Comparison of ENCODE assay signal across 8 cellular contexts in the genomic region with DNA sequence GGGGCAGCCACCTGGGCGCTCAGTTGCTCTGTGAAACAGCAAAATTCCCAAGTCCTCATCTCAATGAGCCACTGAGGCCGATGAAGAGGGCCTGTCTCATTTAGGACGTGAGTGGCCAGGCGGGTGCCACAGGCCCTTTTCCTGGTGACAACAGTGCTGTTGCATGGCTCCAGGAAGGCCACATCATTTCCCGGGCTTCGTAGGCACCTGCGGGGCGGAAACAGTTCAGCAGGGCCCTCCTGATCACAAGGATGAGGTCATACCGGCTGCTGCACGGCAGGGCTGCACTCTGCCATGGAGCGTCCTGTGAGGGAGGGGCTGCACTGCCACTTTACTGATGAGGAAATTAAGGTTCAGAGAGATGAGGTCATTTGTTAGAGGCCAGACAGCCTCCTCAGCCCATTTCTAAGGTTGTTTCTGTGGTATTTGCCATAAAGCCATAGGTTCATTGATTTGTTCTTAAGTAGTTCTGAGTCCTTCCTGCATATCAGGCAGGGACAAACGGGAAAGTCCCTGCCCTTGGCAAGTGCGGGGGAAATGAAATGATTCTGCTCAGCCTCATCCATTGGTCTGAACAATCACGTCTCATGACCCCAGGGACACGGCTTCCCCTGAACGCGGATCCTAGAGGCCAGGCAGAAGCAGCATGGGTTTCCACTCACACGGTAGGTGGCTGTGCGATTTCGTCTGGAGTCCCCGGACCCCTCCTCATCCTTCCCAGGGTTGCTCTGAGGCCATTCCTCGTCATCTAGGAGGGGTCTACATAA. TPM values are rescaled to one million over a fixed set of nuclear protein-coding genes. Genes with fewer than 3 reads are reported as not detected.
DNase-seq lines count a peak whose midpoint lies in the region; TF ChIP-seq lines count a peak whose summit lies in the region.
"Not testable (repeated sequence)": the region's sequence is repeated elsewhere in the genome, so short reads cannot be mapped to it uniquely, and the experiment has no call there.

No MANE protein-coding gene starts in this region.

- not testable (repeated sequence) for BruUV-seq in Calu3 (replicated peaks; lab: Mats Ljungman, UMichigan)

- peak overlapping the region; percentile 70 for H3K27ac ChIP-seq in caudate nucleus (ENCODE audit: low read depth, low read length)

- not testable (repeated sequence) for H3K27me3 Mint-ChIP-seq in Calu3 (ENCODE audit: unreplicated experiment); neural crest cell (ENCODE audit: low read depth)

- H3K36me3 ChIP-seq in H7 (replicated peaks; ENCODE audit: control insufficient read depth, insufficient read depth, low read length), result not testable (repeated sequence)

- H3K4me3 ChIP-seq in H7 (ENCODE audit: insufficient read depth, low read depth, low read length), result not testable (repeated sequence)

- not testable (repeated sequence) for H3K9me3 Mint-ChIP-seq in Calu3 (ENCODE audit: low read depth, unreplicated experiment); neural crest cell

- intact Hi-C loops in Calu3 (cut with micrococcal nuclease; ENCODE audit: unreplicated experiment), result not testable (repeated sequence)

- in situ Hi-C loops in SK-MEL-5 (cut with HindIII; ENCODE audit: low pct_unique_long_range_greater_than_20kb, low sequenced_read_pairs), result not testable (repeated sequence)

- not testable (repeated sequence) for H3K4me3 Mint-ChIP-seq in Calu3 (ENCODE audit: low read depth, unreplicated experiment)
- H3K4me3 Mint-ChIP-seq in neural crest cell, result peak overlapping the region; percentile 16

- not testable (repeated sequence) for H3K27ac Mint-ChIP-seq in Calu3 (ENCODE audit: unreplicated experiment); neural crest cell (ENCODE audit: unreplicated experiment)

- CTCF ChIA-PET in Calu3 (lab: Charles Lee), result not testable (repeated sequence)

- not testable (repeated sequence) for H3K27me3 ChIP-seq in H7 (ENCODE audit: control insufficient read depth, insufficient read depth, low read length)

- DNase-seq in Calu3 (peak; percentile 59), H7 (peak; percentile 57), NCI-H2107 treated with DMSO at 0.1 percent for 48 hours (lab: John Stamatoyannopoulos, UW; ENCODE audit: unreplicated experiment) (peak; percentile 5), SK-MEL-5 (ENCODE audit: low read depth, low spot score) (peak; percentile 57), epidermal melanocyte (ENCODE audit: insufficient read length, low spot score) (peak; percentile 0), left kidney (ENCODE audit: low read depth, low spot score) (peak; percentile 24)
- not testable (repeated sequence) for DNase-seq in caudate nucleus (lab: John Stamatoyannopoulos, UW); neural crest cell (ENCODE audit: low read depth, low spot score)

- H3K4me1 Mint-ChIP-seq in Calu3 (ENCODE audit: low read depth, unreplicated experiment), result not testable (repeated sequence)
- H3K4me1 Mint-ChIP-seq in neural crest cell, result peaks cover 26% of the 10 kb centered on the region

- TF ChIP-seq CTCF in Calu3 (IDR thresholded peaks at IDR 0.05; ENCODE audit: unreplicated experiment); neural crest cell (conservative IDR thresholded peaks at IDR 0.05): not testable (repeated sequence)

- H3K36me3 Mint-ChIP-seq in Calu3 (ENCODE audit: insufficient read depth, unreplicated experiment); neural crest cell (ENCODE audit: low read depth): not testable (repeated sequence)

RNA-seq across cellular contexts. Expression of a gene that starts 12.2 kb away (rescaled TPM):
- total RNA-seq in Calu3 (2022), result 88.5 and 97.3 TPM in 2 replicates
- total RNA-seq in H7 (2014; rRNA removed; shearing (Covaris generic)), result 57.9 and 101 TPM in 2 replicates
- total RNA-seq in SK-MEL-5 (2014; rRNA removed; shearing (Covaris generic)), result 528 and 584 TPM in 2 replicates
- polyA plus RNA-seq in SK-MEL-5 (2015; cell fraction: cytosol; rRNA removed), result 812 and 884 TPM in 2 replicates
- 134 TPM in 2 replicates for polyA plus RNA-seq in SK-MEL-5 (2015; cell fraction: nucleus; rRNA removed)
- 106 and 116 TPM in 2 replicates for total RNA-seq in neural crest cell
